Comparison of ENCODE assay signal across 8 cellular contexts in genomic region chr9:135960328-135961276, GRCh38. TPM values are rescaled to one million over a fixed set of nuclear protein-coding genes. Genes with fewer than 3 reads are reported as not detected.
A peak's percentile ranks its signal among the peaks of the same experiment; 100 is the strongest.
DNase-seq lines count a peak whose midpoint lies in the region; ATAC-seq and TF ChIP-seq lines count a peak whose summit lies in the region.

No MANE protein-coding gene starts in this region.

- no peak for TF ChIP-seq CTCF in Panc1 (IDR thresholded peaks at IDR 0.05)
- no peak for TF ChIP-seq CTCF in mesothelial cell of epicardium (IDR thresholded peaks at IDR 0.05; ENCODE audit: unreplicated experiment)

- H3K27ac ChIP-seq in Panc1 (ENCODE audit: low read length) (peak overlapping the region; percentile 71), duodenal mucosa (ENCODE audit: low read depth, low read length) (peak overlapping the region; percentile 84), aorta (ENCODE audit: low read depth in 1 of 2, low read length in 2 of 2) (peak overlapping the region in 1 of 2 donors; percentile 50)

- H3K27me3 ChIP-seq in Panc1 (ENCODE audit: control insufficient read depth, insufficient read depth, low read length) (no peaks in the 10 kb centered on the region), duodenal mucosa (ENCODE audit: control insufficient read depth in 1 of 2, insufficient read depth in 2 of 2, low read length in 2 of 2) (no peaks in the 10 kb centered on the region), aorta (ENCODE audit: control insufficient read depth in 1 of 2, insufficient read depth in 2 of 2, low read length in 1 of 2) (no peaks in the 10 kb centered on the region)

- H3K36me3 ChIP-seq in Panc1 (ENCODE audit: control insufficient read depth, insufficient read depth, low read length) (no peaks in the 10 kb centered on the region), duodenal mucosa (ENCODE audit: control insufficient read depth in 1 of 2, insufficient read depth in 2 of 2, low read length in 2 of 2) (no peaks in the 10 kb centered on the region), aorta (ENCODE audit: control insufficient read depth in 1 of 2, insufficient read depth in 2 of 2, low read length in 1 of 2) (no peaks in the 10 kb centered on the region)

- H3K27ac Mint-ChIP-seq in mesothelial cell of epicardium, result peak overlapping the region; percentile 72

- no peaks in the 10 kb centered on the region for H3K9me3 Mint-ChIP-seq in mesothelial cell of epicardium

- H3K9ac ChIP-seq in duodenal mucosa (ENCODE audit: low read depth in 1 of 2, low read length in 2 of 2), result peak overlapping the region; percentile 78 to 80

- peaks cover 26% of the 10 kb centered on the region for H3K4me1 Mint-ChIP-seq in mesothelial cell of epicardium

- H3K9me3 ChIP-seq in Panc1 (ENCODE audit: control insufficient read depth, insufficient read depth, low read depth, low read length), result no peaks in the 10 kb centered on the region
- H3K9me3 ChIP-seq in duodenal mucosa (ENCODE audit: control insufficient read depth in 1 of 2, low read length in 2 of 2), result no peaks in the 10 kb centered on the region
- no peaks in the 10 kb centered on the region for H3K9me3 ChIP-seq in aorta (ENCODE audit: control insufficient read depth, low read length)

- 1 to 2% methylated on average over 59 to 77 of the region's 77 CpGs for WGBS in aorta, 2 donors

- no TSS peak for BruUV-seq in Panc1 (replicated peaks; lab: Mats Ljungman, UMichigan)

- no peaks in the 10 kb centered on the region for H3K4me1 ChIP-seq in Panc1 (ENCODE audit: control insufficient read depth, insufficient read depth, low read length)
- H3K4me1 ChIP-seq in duodenal mucosa (ENCODE audit: control insufficient read depth in 1 of 2, insufficient read depth in 2 of 2, low read length in 2 of 2), result peaks cover 11 to 14% of the 10 kb centered on the region in 2 donors
- no peaks in the 10 kb centered on the region for H3K4me1 ChIP-seq in aorta (ENCODE audit: control insufficient read depth in 1 of 2, insufficient read depth in 2 of 2, low read length in 2 of 2)

- CTCF ChIA-PET in Panc1 (lab: Charles Lee), result interaction anchor here (0.6 kb wide), 1 partner anchor 164 kb away, joined by 3 read pairs; no protein-coding TSS in a partner anchor

- peak; percentile 68 for DNase-seq in DMS53 (lab: John Stamatoyannopoulos, UW)
- no peak for DNase-seq in DMS53 treated with DMSO at 0.1 percent for 48 hours (lab: John Stamatoyannopoulos, UW; ENCODE audit: unreplicated experiment)
- DNase-seq in Panc1 (ENCODE audit: low read depth, low spot score), result no peak
- peak in 1 of 2 experiments; percentile 47 for DNase-seq in mesothelial cell of epicardium (ENCODE audit: low spot score in 2 of 2, unreplicated experiment in 2 of 2)
- DNase-seq in aorta, result peak in 1 of 2 donors; percentile 67
- DNase-seq in activated CD4-positive, CD25-positive, alpha-beta regulatory T cell (lab: John Stamatoyannopoulos, UW), result no peak

- ATAC-seq in HG02763 (IDR thresholded peaks at IDR 0.05; ENCODE audit: unreplicated experiment) (peak; percentile 24), Panc1 (peak; percentile 60), aorta (ENCODE audit: low FRiP score) (peak; percentile 55)

- POLR2A ChIA-PET in Panc1 (lab: Charles Lee), result interaction anchor here (0.6 kb wide), 1 partner anchor 242 kb away, joined by 3 read pairs; no protein-coding TSS in a partner anchor

- H3K4me3 ChIP-seq in Panc1 (ENCODE audit: low read depth in 2 of 2, low read length in 2 of 2) (peak overlapping the region; percentile 70), duodenal mucosa (ENCODE audit: low read depth in 1 of 2, low read length in 2 of 2) (peak overlapping the region; percentile 87 to 88), aorta (ENCODE audit: low read length in 2 of 2) (peak overlapping the region; percentile 80 to 95)

- H3K27me3 Mint-ChIP-seq in mesothelial cell of epicardium (ENCODE audit: low read depth), result no peaks in the 10 kb centered on the region

- no peaks in the 10 kb centered on the region for H3K36me3 Mint-ChIP-seq in mesothelial cell of epicardium

- in situ Hi-C loops in Panc1 (cut with HindIII; ENCODE audit: low pct_unique_long_range_greater_than_20kb, low sequenced_read_pairs), result no loop called here

- H3K4me3 Mint-ChIP-seq in mesothelial cell of epicardium, result peak overlapping the region; percentile 90

- intact Hi-C loops in Panc1 (cut with micrococcal nuclease; ENCODE audit: unreplicated experiment) (no loop called here), aorta (cut with DNase I) (loop anchor here (10.0 kb wide), 2 partner anchors 96 to 284 kb away; partner anchors contain the start of gene QSOX2 (in 1 of the 2))

RNA-seq across cellular contexts. Expression of gene UBAC1, which starts 0.6 kb away (rescaled TPM):
- total RNA-seq in Panc1 (2021; ENCODE audit: unreplicated experiment) (38.0 TPM), mesothelial cell of epicardium (31.7 to 33.8 TPM (median 32.0 TPM) in 3 replicates), aorta (10 to 100 TPM; 24.1 to 38.0 TPM)
- 36.0 TPM for polyA plus RNA-seq in Panc1 (2012; ENCODE audit: insufficient read length)
- 10 to 100 TPM; 36.9 to 49.9 TPM for polyA plus RNA-seq in aorta

RNA-seq across cellular contexts. Expression of gene CAMSAP1, which starts 53.3 kb away (rescaled TPM):
- 24.8 TPM for total RNA-seq in Panc1 (2021; ENCODE audit: unreplicated experiment)
- 21.4 TPM for polyA plus RNA-seq in Panc1 (2012; ENCODE audit: insufficient read length)
- total RNA-seq in mesothelial cell of epicardium, result 62.4 to 64.4 TPM (median 63.3 TPM) in 3 replicates
- 10 to 100 TPM; 26.4 to 28.0 TPM for total RNA-seq in aorta
- polyA plus RNA-seq in aorta, result 1 to 10 TPM; 2.5 to 5.2 TPM
